ENCODE assay signal across 8 cellular contexts in genomic region chr12:67269632-67270578, GRCh38. TPM values are rescaled to one million over a fixed set of nuclear protein-coding genes. Genes with fewer than 3 reads are reported as not detected.
DNase-seq lines count a peak whose midpoint lies in the region; ATAC-seq and TF ChIP-seq lines count a peak whose summit lies in the region.

No MANE protein-coding gene starts in this region.

- TF ChIP-seq CTCF in C4-2B (conservative IDR thresholded peaks at IDR 0.05) (no peak), PC-3 (conservative IDR thresholded peaks at IDR 0.05; ENCODE audit: low read depth, low read length) (no peak), gastroesophageal sphincter (IDR thresholded peaks at IDR 0.05) (peak in 2 of 4 experiments; percentile 9 to 25), osteoblast (IDR thresholded peaks at IDR 0.05; ENCODE audit: extremely low read depth, low read depth, low read length) (no peak)

- no peaks in the 10 kb centered on the region for H3K27me3 ChIP-seq in PC-3 (ENCODE audit: low read length)
- no peaks in the 10 kb centered on the region for H3K27me3 ChIP-seq in gastroesophageal sphincter
- no peaks in the 10 kb centered on the region for H3K27me3 ChIP-seq in osteoblast (ENCODE audit: insufficient read depth, low read length)
- H3K27me3 ChIP-seq in thymus (ENCODE audit: control insufficient read depth, insufficient read depth), result no peaks in the 10 kb centered on the region

- H4K20me1 ChIP-seq in PC-3 (ENCODE audit: low read length) (peaks cover 44% of the 10 kb centered on the region), osteoblast (ENCODE audit: insufficient read depth, low read length) (peaks cover 40% of the 10 kb centered on the region)

- DNase-seq in PC-3 (peak; percentile 33), osteoblast (ENCODE audit: insufficient read length, low spot score, missing footprints) (peak; percentile 75)
- peak; percentile 31 for DNase-seq in activated effector memory CD4-positive, alpha-beta T cell treated with Interleukin-2 at 50 U/mL for 16 hours

- no TSS peak for BruUV-seq in PC-3 (replicated peaks; lab: Mats Ljungman, UMichigan)

- WGBS in gastroesophageal sphincter (ENCODE audit: low coverage in 1 of 2), 2 donors, result 2 to 6% methylated on average over 2 to 29 of the region's 61 CpGs
- under 1% methylated on average over 61 of the region's 61 CpGs for WGBS in thymus

- H3K4me2 ChIP-seq in PC-3 (ENCODE audit: low read length), result peak overlapping the region; percentile 90
- peak overlapping the region; percentile 87 for H3K4me2 ChIP-seq in osteoblast (ENCODE audit: insufficient read depth, low read length)

- H3K36me3 ChIP-seq in PC-3 (ENCODE audit: low read depth, low read length) (0 out of 2 replicates have a peak, but pooled peaks cover 8% of the 10 kb centered on the region), gastroesophageal sphincter (no peaks in the 10 kb centered on the region), osteoblast (ENCODE audit: insufficient read depth, low read length) (peaks cover 7% of the 10 kb centered on the region), thymus (ENCODE audit: control insufficient read depth, insufficient read depth) (no peaks in the 10 kb centered on the region)

- H3K9me2 ChIP-seq in PC-3 (replicated peaks; ENCODE audit: low read length), result no peaks in the 10 kb centered on the region

- intact Hi-C loops in PC-3 (cut with micrococcal nuclease), result no loop called here

- peaks cover 30% of the 10 kb centered on the region for H3K4me1 ChIP-seq in PC-3 (ENCODE audit: insufficient read depth, low read length)
- H3K4me1 ChIP-seq in gastroesophageal sphincter, result peaks cover 15 to 58% (median 15%) of the 10 kb centered on the region in 3 donors
- peaks cover 21% of the 10 kb centered on the region for H3K4me1 ChIP-seq in osteoblast (ENCODE audit: insufficient read depth, low read length)
- H3K4me1 ChIP-seq in thymus (ENCODE audit: control insufficient read depth, insufficient read depth, low read length), result no peaks in the 10 kb centered on the region

- H3K9me3 ChIP-seq in PC-3 (ENCODE audit: low read length) (no peaks in the 10 kb centered on the region), gastroesophageal sphincter (no peaks in the 10 kb centered on the region), osteoblast (ENCODE audit: low read depth, low read length) (no peaks in the 10 kb centered on the region), thymus (ENCODE audit: control insufficient read depth) (no peaks in the 10 kb centered on the region)

- H3F3A ChIP-seq in PC-3 (ENCODE audit: low read length, unreplicated experiment), result no peaks in the 10 kb centered on the region

- CTCF ChIA-PET in PC-3 (lab: Charles Lee), result interaction anchor here (0.5 to 0.7 kb wide), 2 partner anchors 86 to 381 kb away, joined by 3 to 13 read pairs; no protein-coding TSS in a partner anchor

- peak in 1 of 2 donors; percentile 32 for TF ChIP-seq POLR2A in gastroesophageal sphincter (IDR thresholded peaks at IDR 0.05)

- H3K27ac ChIP-seq in C4-2B (peak overlapping the region; percentile 95), PC-3 (ENCODE audit: low read length) (peak overlapping the region; percentile 90), gastroesophageal sphincter (peak overlapping the region; percentile 95 to 100 (median 95)), osteoblast (ENCODE audit: low read depth, low read length) (peak overlapping the region; percentile 98), thymus (ENCODE audit: low read depth) (peak overlapping the region; percentile 99)

- peak overlapping the region; percentile 88 for H3K4me3 ChIP-seq in PC-3 (ENCODE audit: low read length)
- peak overlapping the region; percentile 63 to 75 for H3K4me3 ChIP-seq in gastroesophageal sphincter
- peak overlapping the region; percentile 94 for H3K4me3 ChIP-seq in osteoblast (ENCODE audit: insufficient read depth, low read length)
- H3K4me3 ChIP-seq in thymus (ENCODE audit: low read length), result peak overlapping the region; percentile 85

- peak overlapping the region; percentile 82 for H2AFZ ChIP-seq in PC-3 (ENCODE audit: low read length)
- peak overlapping the region; percentile 83 for H2AFZ ChIP-seq in osteoblast (ENCODE audit: low read length)

- ATAC-seq in GM19324 (IDR thresholded peaks at IDR 0.05; ENCODE audit: low FRiP score, unreplicated experiment), result peak; percentile 16
- peak; percentile 8 for ATAC-seq in HG03460 (IDR thresholded peaks at IDR 0.05; ENCODE audit: unreplicated experiment)
- peak; percentile 6 for ATAC-seq in PC-3
- ATAC-seq in gastroesophageal sphincter, result peak; percentile 2

- POLR2A ChIA-PET in PC-3 (lab: Charles Lee; ENCODE audit: unreplicated experiment), result interaction anchor here (0.6 kb wide), 2 partner anchors 15 to 970 kb away, joined by 3 read pairs; no protein-coding TSS in a partner anchor

- H3K79me2 ChIP-seq in PC-3 (ENCODE audit: low read length) (peaks cover 55% of the 10 kb centered on the region), osteoblast (ENCODE audit: insufficient read depth, low read length) (peaks cover 54% of the 10 kb centered on the region)

- no peak for TF ChIP-seq EP300 in gastroesophageal sphincter (IDR thresholded peaks at IDR 0.05)

- H3K9ac ChIP-seq in PC-3 (ENCODE audit: low read length), result peak overlapping the region; percentile 97

RNA-seq across cellular contexts. Expression of gene CAND1, which starts 0.7 kb away (rescaled TPM):
- 124 and 129 TPM in 2 replicates for total RNA-seq in PC-3 (2014; rRNA removed)
- total RNA-seq in gastroesophageal sphincter, result 10 to 100 TPM; 68.7 to 98.5 (median 77.8) TPM
- 116 and 130 TPM in 2 replicates for total RNA-seq in osteoblast
- 43.3 TPM for polyA plus RNA-seq in thymus

Comparison
In these comparisons a context has a peak if more than half of its experiments do, and no peak if none do; other contexts are left out.
1. Peak in every context shown above with its lines: DNase-seq, ATAC-seq, H3K4me3 ChIP-seq and H3K27ac ChIP-seq.